8 cellular contexts compared by ENCODE assay signal in the genomic region with DNA sequence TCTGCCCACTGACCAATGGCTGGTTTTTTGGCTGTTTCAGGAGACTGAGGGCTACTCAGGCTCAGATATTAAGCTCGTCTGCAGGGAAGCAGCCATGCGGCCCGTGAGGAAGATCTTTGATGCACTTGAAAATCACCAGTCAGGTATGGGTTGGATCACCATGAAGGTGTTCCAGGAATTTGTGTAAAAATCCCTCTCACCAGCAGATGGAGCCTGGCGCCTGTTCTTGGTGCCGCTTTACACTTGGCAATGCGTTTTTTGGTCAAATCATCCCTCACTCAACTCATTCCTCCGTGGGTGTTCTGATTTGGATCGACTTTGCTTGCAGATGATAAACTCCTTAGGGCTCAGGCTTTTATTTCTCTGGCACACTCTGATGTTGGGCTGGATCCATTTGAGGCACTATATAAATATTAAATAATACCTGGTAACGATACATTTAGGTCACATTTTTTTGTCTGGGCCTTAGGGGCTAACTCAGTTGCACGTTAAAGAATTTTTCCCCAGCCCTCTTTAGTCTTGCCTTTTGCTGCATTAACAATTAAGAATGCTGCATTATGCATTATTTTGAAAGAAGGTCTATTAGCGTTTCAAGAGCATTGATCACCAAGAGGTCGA.
DNase-seq lines count a peak whose midpoint lies in the region; ATAC-seq lines count a peak whose summit lies in the region.

No MANE protein-coding gene starts in this region.

- peak; percentile 15 for DNase-seq in SKM-1 treated with dmso at 0.1 percent for 144 hours (lab: John Stamatoyannopoulos, UW; ENCODE audit: unreplicated experiment)
- no peak for DNase-seq in SKM-1 (lab: John Stamatoyannopoulos, UW; ENCODE audit: unreplicated experiment)
- peak; percentile 43 to 54 for DNase-seq in NCI-H1930 (lab: John Stamatoyannopoulos, UW)
- peak; percentile 37 for DNase-seq in activated CD4-positive, alpha-beta T cell treated with anti-CD3 and anti-CD28 coated beads for 1 hour
- DNase-seq in cerebellar cortex (ENCODE audit: low spot score): peak; percentile 88
- DNase-seq in left kidney (ENCODE audit: low read depth, low spot score): peak; percentile 74
- peak; percentile 3 to 32 (median 24) for DNase-seq in stimulated activated CD4-positive, alpha-beta T cell treated with anti-CD3 and anti-CD28 coated beads, TNF-alpha, amount 100 ng/mL, for 1 hour (ENCODE audit: low read depth in 3 of 3, low spot score in 1 of 3)

- ATAC-seq in HG03045 (IDR thresholded peaks at IDR 0.05; ENCODE audit: unreplicated experiment): no peak
